ENCODE assay signal across 8 cellular contexts in genomic region chr19:17385878-17386611, GRCh38. TPM values are rescaled to one million over a fixed set of nuclear protein-coding genes. Genes with fewer than 3 reads are reported as not detected.
A peak's percentile ranks its signal among the peaks of the same experiment; 100 is the strongest.
DNase-seq lines count a peak whose midpoint lies in the region; ATAC-seq and TF ChIP-seq lines count a peak whose summit lies in the region.

No MANE protein-coding gene starts in this region.

- TF ChIP-seq POLR2A in spleen (IDR thresholded peaks at IDR 0.05): no peak

- in situ Hi-C loops in SK-MEL-5 (cut with HindIII; ENCODE audit: low pct_unique_long_range_greater_than_20kb, low sequenced_read_pairs): no loop called here

- H3K27ac Mint-ChIP-seq in CD4-positive, CD25-positive, alpha-beta regulatory T cell: no peak overlapping the region
- H3K27ac Mint-ChIP-seq in activated naive CD4-positive, alpha-beta T cell treated with anti-CD3 and anti-CD28 coated beads, Interleukin-2, amount 50 U/mL, for 72 hours: no peak overlapping the region

- peaks cover 4% of the 10 kb centered on the region for H3K27me3 ChIP-seq in CD4-positive, CD25-positive, alpha-beta regulatory T cell (ENCODE audit: control insufficient read depth, insufficient read depth, low read length)
- peaks cover 3% of the 10 kb centered on the region for H3K27me3 ChIP-seq in HL-60 (ENCODE audit: insufficient read depth, poor library complexity, severe bottlenecking)
- no peaks in the 10 kb centered on the region for H3K27me3 ChIP-seq in right atrium auricular region
- peaks cover 0 to 14% (median 0%) of the 10 kb centered on the region in 7 donors for H3K27me3 ChIP-seq in spleen (replicated peaks in 1 of 7)

- H3K9me3 Mint-ChIP-seq in CD4-positive, CD25-positive, alpha-beta regulatory T cell: peaks cover 0 to 3% (median 0%) of the 10 kb centered on the region in 7 donors
- H3K9me3 Mint-ChIP-seq in activated naive CD4-positive, alpha-beta T cell treated with anti-CD3 and anti-CD28 coated beads, Interleukin-2, amount 50 U/mL, for 72 hours: no peaks in the 10 kb centered on the region

- no peaks in the 10 kb centered on the region for H3K36me3 ChIP-seq in CD4-positive, CD25-positive, alpha-beta regulatory T cell (ENCODE audit: control insufficient read depth, insufficient read depth, low read length)
- no peaks in the 10 kb centered on the region for H3K36me3 ChIP-seq in right atrium auricular region
- no peaks in the 10 kb centered on the region for H3K36me3 ChIP-seq in spleen

- TF ChIP-seq CTCF in HL-60 (IDR thresholded peaks at IDR 0.05; ENCODE audit: insufficient read depth, low read length): peak; percentile 88
- peak; percentile 71 to 93 for TF ChIP-seq CTCF in right atrium auricular region (IDR thresholded peaks at IDR 0.05)
- peak; percentile 61 to 91 (median 84) for TF ChIP-seq CTCF in spleen (IDR thresholded peaks at IDR 0.05 in 8 of 11, conservative IDR thresholded peaks at IDR 0.05 in 3 of 11)

- intact Hi-C loops in spleen (cut with DNase I; ENCODE audit: low total_unique reads): loop anchor here (5.0 kb wide), 2 partner anchors 39 to 94 kb away; no protein-coding TSS in a partner anchor

- peaks cover 14% of the 10 kb centered on the region for H3K4me1 ChIP-seq in CD4-positive, CD25-positive, alpha-beta regulatory T cell (ENCODE audit: control insufficient read depth, insufficient read depth, low read length, poor library complexity, severe bottlenecking)
- H3K4me1 ChIP-seq in right atrium auricular region (peaks cover 0 to 24% of the 10 kb centered on the region in 2 donors), spleen (peaks cover 9 to 48% (median 36%) of the 10 kb centered on the region in 6 donors)

- H3K4me3 ChIP-seq in CD4-positive, CD25-positive, alpha-beta regulatory T cell (ENCODE audit: low read depth, low read length): no peak overlapping the region
- H3K4me3 ChIP-seq in HL-60 (replicated peaks; ENCODE audit: insufficient read depth, low read length) (no peak overlapping the region), right atrium auricular region (no peak overlapping the region), spleen (no peak overlapping the region)

- peaks cover 0 to 18% (median 11%) of the 10 kb centered on the region in 4 donors for H3K4me1 Mint-ChIP-seq in CD4-positive, CD25-positive, alpha-beta regulatory T cell

- 39 to 44% (median 40%) methylated on average over 12 to 20 of the region's 20 CpGs for WGBS in spleen, 5 donors

- no peak overlapping the region for H3K27ac ChIP-seq in CD4-positive, CD25-positive, alpha-beta regulatory T cell (ENCODE audit: insufficient read depth, low read length, poor library complexity, severe bottlenecking)
- H3K27ac ChIP-seq in HL-60 (replicated peaks): no peak overlapping the region
- no peak overlapping the region for H3K27ac ChIP-seq in right atrium auricular region
- no peak overlapping the region for H3K27ac ChIP-seq in spleen

- H3K36me3 Mint-ChIP-seq in CD4-positive, CD25-positive, alpha-beta regulatory T cell: no peaks in the 10 kb centered on the region
- peaks cover 0 to under 1% of the 10 kb centered on the region in 2 donors for H3K36me3 Mint-ChIP-seq in activated naive CD4-positive, alpha-beta T cell treated with anti-CD3 and anti-CD28 coated beads, Interleukin-2, amount 50 U/mL, for 72 hours

- peak; percentile 33 to 66 (median 54) for DNase-seq in CD4-positive, CD25-positive, alpha-beta regulatory T cell
- DNase-seq in HL-60 (ENCODE audit: low read depth in 1 of 2, low spot score in 1 of 2) (peak; percentile 48 to 54), SK-MEL-5 (ENCODE audit: low read depth, low spot score) (peak; percentile 56), right atrium auricular region (ENCODE audit: low spot score) (peak; percentile 68), spleen (peak; percentile 90)
- peak; percentile 69 to 77 for DNase-seq in activated naive CD4-positive, alpha-beta T cell treated with anti-CD3 and anti-CD28 coated beads, Interleukin-2, amount 50 U/mL, for 72 hours (ENCODE audit: low spot score in 2 of 2)

- peaks cover 0 to 2% of the 10 kb centered on the region in 2 experiments for H3K9me3 ChIP-seq in CD4-positive, CD25-positive, alpha-beta regulatory T cell (ENCODE audit: control insufficient read depth in 2 of 2, low read length in 2 of 2)
- H3K9me3 ChIP-seq in right atrium auricular region (peaks cover 0 to 8% of the 10 kb centered on the region in 2 donors), spleen (peaks cover 0 to 10% (median 2%) of the 10 kb centered on the region in 8 donors)

- peaks cover 13% of the 10 kb centered on the region for H3K27me3 Mint-ChIP-seq in CD4-positive, CD25-positive, alpha-beta regulatory T cell

- ATAC-seq in CD4-positive, CD25-positive, alpha-beta regulatory T cell (ENCODE audit: low read depth in 2 of 2): peak; percentile 46 to 56
- peak; percentile 49 to 55 for ATAC-seq in activated naive CD4-positive, alpha-beta T cell treated with anti-CD3 and anti-CD28 coated beads, Interleukin-2, amount 50 U/mL, for 72 hours
- no peak for ATAC-seq in GM19035 (IDR thresholded peaks at IDR 0.05; ENCODE audit: unreplicated experiment)
- no peak for ATAC-seq in HG03025 (IDR thresholded peaks at IDR 0.05; ENCODE audit: low FRiP score, unreplicated experiment)

- peak overlapping the region in 2 of 4 donors; percentile 19 to 76 for H3K4me3 Mint-ChIP-seq in CD4-positive, CD25-positive, alpha-beta regulatory T cell

RNA-seq across cellular contexts. Expression of gene CCDC194, which starts 8.0 kb away (rescaled TPM):
- 1.3 TPM for total RNA-seq in CD4-positive, CD25-positive, alpha-beta regulatory T cell
- not detected for polyA plus RNA-seq in CD4-positive, CD25-positive, alpha-beta regulatory T cell
- not detected in 2 replicates for total RNA-seq in SK-MEL-5 (2014; rRNA removed; shearing (Covaris generic))
- polyA plus RNA-seq in SK-MEL-5 (2015; cell fraction: cytosol; rRNA removed): not detected in 2 replicates
- polyA plus RNA-seq in SK-MEL-5 (2015; cell fraction: nucleus; rRNA removed): not detected in 2 replicates
- total RNA-seq in activated naive CD4-positive, alpha-beta T cell treated with anti-CD3 and anti-CD28 coated beads, Interleukin-2, amount 50 U/mL, for 72 hours: 1 to 10 TPM; 2.2 to 3.7 TPM
- not detected for total RNA-seq in right atrium auricular region
- 1 to 10 TPM in 6 of 7 donors, not detected in 1; 1.0 to 2.2 (median 1.7) TPM for total RNA-seq in spleen
- under 1 TPM; 0.13 to 0.18 (median 0.15) TPM for polyA plus RNA-seq in spleen

RNA-seq across cellular contexts. Expression of gene PLVAP, which starts 8.9 kb away (rescaled TPM):
- not detected for total RNA-seq in CD4-positive, CD25-positive, alpha-beta regulatory T cell
- polyA plus RNA-seq in CD4-positive, CD25-positive, alpha-beta regulatory T cell: not detected
- not detected in 2 replicates for total RNA-seq in SK-MEL-5 (2014; rRNA removed; shearing (Covaris generic))
- not detected in 2 replicates for polyA plus RNA-seq in SK-MEL-5 (2015; cell fraction: cytosol; rRNA removed)
- not detected in 2 replicates for polyA plus RNA-seq in SK-MEL-5 (2015; cell fraction: nucleus; rRNA removed)
- total RNA-seq in activated naive CD4-positive, alpha-beta T cell treated with anti-CD3 and anti-CD28 coated beads, Interleukin-2, amount 50 U/mL, for 72 hours: under 1 TPM in 1 of 2 donors, not detected in 1; 0.20 TPM
- 10 to 100 TPM; 48.3 to 83.7 TPM for total RNA-seq in right atrium auricular region
- total RNA-seq in spleen: 100 to 1,000 TPM; 233 to 555 (median 350) TPM
- 10 to 100 TPM; 26.6 to 57.9 (median 46.6) TPM for polyA plus RNA-seq in spleen

RNA-seq across cellular contexts. Expression of gene BST2, which starts 19.4 kb away (rescaled TPM):
- 45.6 TPM for total RNA-seq in CD4-positive, CD25-positive, alpha-beta regulatory T cell
- polyA plus RNA-seq in CD4-positive, CD25-positive, alpha-beta regulatory T cell: 100 to 1,000 TPM; 155 to 175 (median 158) TPM
- total RNA-seq in SK-MEL-5 (2014; rRNA removed; shearing (Covaris generic)): 0.21 and 1.9 TPM in 2 replicates
- 1.6 and 2.3 TPM in 2 replicates for polyA plus RNA-seq in SK-MEL-5 (2015; cell fraction: cytosol; rRNA removed)
- polyA plus RNA-seq in SK-MEL-5 (2015; cell fraction: nucleus; rRNA removed): 0.24 TPM in 1 of 2 replicates, not detected in the other
- 100 to 1,000 TPM in 1 of 2 donors, 10 to 100 TPM in 1; 77.4 to 126 TPM for total RNA-seq in activated naive CD4-positive, alpha-beta T cell treated with anti-CD3 and anti-CD28 coated beads, Interleukin-2, amount 50 U/mL, for 72 hours
- total RNA-seq in right atrium auricular region (10 to 100 TPM; 32.1 to 35.3 TPM), spleen (100 to 1,000 TPM; 159 to 257 (median 172) TPM)
- 100 to 1,000 TPM in 2 of 3 donors, 10 to 100 TPM in 1; 91.4 to 240 (median 163) TPM for polyA plus RNA-seq in spleen

RNA-seq across cellular contexts. Expression of gene MVB12A, which starts 33.8 kb away (rescaled TPM):
- total RNA-seq in CD4-positive, CD25-positive, alpha-beta regulatory T cell: 26.7 TPM
- polyA plus RNA-seq in CD4-positive, CD25-positive, alpha-beta regulatory T cell: 10 to 100 TPM; 30.1 to 48.6 (median 38.4) TPM
- total RNA-seq in SK-MEL-5 (2014; rRNA removed; shearing (Covaris generic)): 53.4 and 59.8 TPM in 2 replicates
- 78.4 and 93.3 TPM in 2 replicates for polyA plus RNA-seq in SK-MEL-5 (2015; cell fraction: cytosol; rRNA removed)
- 19.4 and 28.0 TPM in 2 replicates for polyA plus RNA-seq in SK-MEL-5 (2015; cell fraction: nucleus; rRNA removed)
- total RNA-seq in activated naive CD4-positive, alpha-beta T cell treated with anti-CD3 and anti-CD28 coated beads, Interleukin-2, amount 50 U/mL, for 72 hours: 10 to 100 TPM; 34.4 to 55.2 TPM
- total RNA-seq in right atrium auricular region (10 to 100 TPM; 24.8 to 39.0 TPM), spleen (10 to 100 TPM; 31.7 to 45.2 (median 37.8) TPM)
- 10 to 100 TPM; 42.0 to 62.0 (median 42.1) TPM for polyA plus RNA-seq in spleen

RNA-seq across cellular contexts. Expression of gene GTPBP3, which starts 48.7 kb away (rescaled TPM):
- total RNA-seq in CD4-positive, CD25-positive, alpha-beta regulatory T cell: 26.1 TPM
- polyA plus RNA-seq in CD4-positive, CD25-positive, alpha-beta regulatory T cell: 1 to 10 TPM; 5.2 to 9.4 (median 8.7) TPM
- total RNA-seq in SK-MEL-5 (2014; rRNA removed; shearing (Covaris generic)): 13.3 and 16.3 TPM in 2 replicates
- polyA plus RNA-seq in SK-MEL-5 (2015; cell fraction: cytosol; rRNA removed): 26.5 and 31.2 TPM in 2 replicates
- polyA plus RNA-seq in SK-MEL-5 (2015; cell fraction: nucleus; rRNA removed): 71.7 and 108 TPM in 2 replicates
- total RNA-seq in activated naive CD4-positive, alpha-beta T cell treated with anti-CD3 and anti-CD28 coated beads, Interleukin-2, amount 50 U/mL, for 72 hours: 10 to 100 TPM; 11.1 to 46.1 TPM
- total RNA-seq in right atrium auricular region (10 to 100 TPM in 1 of 2 donors, 1 to 10 TPM in 1; 6.0 to 16.8 TPM), spleen (10 to 100 TPM; 19.4 to 44.1 (median 28.2) TPM)
- 10 to 100 TPM; 13.0 to 24.5 (median 17.5) TPM for polyA plus RNA-seq in spleen

Comparison
In these comparisons a context has a peak if more than half of its experiments do, and no peak if none do; other contexts are left out.
1. ATAC-seq: peak in CD4-positive, CD25-positive, alpha-beta regulatory T cell (2 of 2) and activated naive CD4-positive, alpha-beta T cell treated with anti-CD3 and anti-CD28 coated beads, Interleukin-2, amount 50 U/mL, for 72 hours (2 of 2); none in GM19035 (single experiment) and HG03025 (single experiment).
2. RNA of gene PLVAP, which starts 8.9 kb away (total RNA-seq): 233 to 555 TPM in spleen and 48.3 to 83.7 TPM in right atrium auricular region; 0.20 TPM in activated naive CD4-positive, alpha-beta T cell treated with anti-CD3 and anti-CD28 coated beads, Interleukin-2, amount 50 U/mL, for 72 hours, not detected in CD4-positive, CD25-positive, alpha-beta regulatory T cell (single experiment) and not detected in SK-MEL-5; every median in the first group is over 10 times any median in the second.
3. RNA of gene BST2, which starts 19.4 kb away (total RNA-seq): 159 to 257 TPM in spleen, 77.4 to 126 TPM in activated naive CD4-positive, alpha-beta T cell treated with anti-CD3 and anti-CD28 coated beads, Interleukin-2, amount 50 U/mL, for 72 hours, 45.6 TPM in CD4-positive, CD25-positive, alpha-beta regulatory T cell (single experiment) and 32.1 to 35.3 TPM in right atrium auricular region; 0.21 to 1.9 TPM in SK-MEL-5; every median in the first group is over 10 times any median in the second.
4. Peak in every context shown above with its lines, with median percentiles within 50 percentile points of each other: DNase-seq and CTCF ChIP-seq.